10 cellular contexts compared by ENCODE assay signal in genomic region chr2:176339208-176339607, GRCh38.
"Had no signal": no experiment of that assay in that cellular context is flagged by ENCODE, and none has a peak within 500 bp of the region (broad histone marks: within the 10 kb centered on the region; RNA-seq: fewer than 3 reads in every experiment).

No MANE protein-coding gene starts in this region.

- ATAC-seq: GM23338 had no signal

- H3K9ac ChIP-seq: KMS-11 had no signal

- H2AFZ ChIP-seq: GM23338 had no signal

- DNase-seq: H9, HCEC 1CT, HFFc6, IMR-90, KBM-7 had no signal

- FAIRE-seq: H1, H54 had no signal

- H3K4me3 ChIP-seq: GM23338 had no signal

- H3K4me2 ChIP-seq: GM23338, KMS-11 had no signal

- H3K27ac ChIP-seq: HL-60, KMS-11 had no signal
